8 cellular contexts compared by ENCODE assay signal in genomic region chr1:58779837-58780585, GRCh38. TPM values are rescaled to one million over a fixed set of nuclear protein-coding genes. Genes with fewer than 3 reads are reported as not detected.
DNase-seq lines count a peak whose midpoint lies in the region; ATAC-seq, FAIRE-seq and TF ChIP-seq lines count a peak whose summit lies in the region.

No MANE protein-coding gene starts in this region.

- DNase-seq in GM12892 (ENCODE audit: insufficient read length): no peak
- DNase-seq in NCI-H2196 (lab: John Stamatoyannopoulos, UW; ENCODE audit: unreplicated experiment): peak; percentile 88
- DNase-seq in mammary epithelial cell: peak; percentile 89
- peak in 2 of 3 donors; percentile 31 to 66 for DNase-seq in right lobe of liver
- peak; percentile 77 for DNase-seq in transverse colon
- DNase-seq in activated naive CD4-positive, alpha-beta T cell treated with anti-CD3 and anti-CD28 coated beads for 36 hours: no peak

- H3K36me3 ChIP-seq in mammary epithelial cell (ENCODE audit: insufficient read depth, low read length) (peaks cover 3% of the 10 kb centered on the region), right lobe of liver (no peaks in the 10 kb centered on the region), transverse colon (no peaks in the 10 kb centered on the region)

- peak overlapping the region; percentile 50 for H3K9ac ChIP-seq in mammary epithelial cell (ENCODE audit: insufficient read depth, low read length)

- peaks cover 14% of the 10 kb centered on the region for H4K20me1 ChIP-seq in mammary epithelial cell (ENCODE audit: insufficient read depth, low read length)

- intact Hi-C loops in mammary epithelial cell (cut with micrococcal nuclease): loop anchor here (1.0 to 10.0 kb wide), 4 partner anchors 40 to 815 kb away; no protein-coding TSS in a partner anchor
- intact Hi-C loops in right lobe of liver (cut with DNase I): no loop called here
- intact Hi-C loops in transverse colon (cut with DNase I; ENCODE audit: low total_unique reads): loop anchor here (5.0 to 10.0 kb wide), 4 partner anchors 295 to 975 kb away; no protein-coding TSS in a partner anchor
- intact Hi-C loops in activated naive CD4-positive, alpha-beta T cell treated with anti-CD3 and anti-CD28 coated beads for 36 hours (cut with micrococcal nuclease): loop anchor here (5.0 kb wide), 3 partner anchors 38 to 787 kb away; no protein-coding TSS in a partner anchor

- peaks cover 8% of the 10 kb centered on the region for H3K27me3 Mint-ChIP-seq in activated naive CD4-positive, alpha-beta T cell treated with anti-CD3 and anti-CD28 coated beads for 36 hours (ENCODE audit: low read depth)

- peak; percentile 62; the same call in 1 of the 2 replicates for TF ChIP-seq POLR2A in GM12892 (IDR thresholded peaks at IDR 0.05; ENCODE audit: low read depth, low read length)
- peak; percentile 48 for TF ChIP-seq POLR2A in right lobe of liver (IDR thresholded peaks at IDR 0.05)
- peak; percentile 69 for TF ChIP-seq POLR2A in transverse colon (IDR thresholded peaks at IDR 0.05)

- H3K9me3 ChIP-seq in mammary epithelial cell (replicated peaks; ENCODE audit: insufficient read depth, low read length): no peaks in the 10 kb centered on the region
- no peaks in the 10 kb centered on the region for H3K9me3 ChIP-seq in right lobe of liver
- no peaks in the 10 kb centered on the region for H3K9me3 ChIP-seq in transverse colon

- H3K27ac ChIP-seq in mammary epithelial cell (ENCODE audit: insufficient read depth, low read depth, low read length) (peak overlapping the region; percentile 24), right lobe of liver (peak overlapping the region; percentile 99 to 100 (median 99)), transverse colon (peak overlapping the region; percentile 99 to 100 (median 99))

- H3K9me3 Mint-ChIP-seq in activated naive CD4-positive, alpha-beta T cell treated with anti-CD3 and anti-CD28 coated beads for 36 hours: no peaks in the 10 kb centered on the region

- BruUV-seq in mammary epithelial cell (replicated peaks; lab: Mats Ljungman, UMichigan): no TSS peak

- dilution Hi-C loops in mammary epithelial cell (cut with HindIII; ENCODE audit: low sequenced_read_pairs): loop anchor here (5.0 kb wide), 1 partner anchor 43 kb away; no protein-coding TSS in a partner anchor

- no peak overlapping the region for H2AFZ ChIP-seq in mammary epithelial cell (ENCODE audit: low read depth, low read length)

- H3K4me1 ChIP-seq in mammary epithelial cell (ENCODE audit: insufficient read depth, low read length) (no peaks in the 10 kb centered on the region), right lobe of liver (peaks cover 0 to 16% (median 3%) of the 10 kb centered on the region in 4 donors), transverse colon (peaks cover 2 to 16% (median 7%) of the 10 kb centered on the region in 4 donors)

- peaks cover 16% of the 10 kb centered on the region for H3K4me1 Mint-ChIP-seq in activated naive CD4-positive, alpha-beta T cell treated with anti-CD3 and anti-CD28 coated beads for 36 hours (ENCODE audit: low read depth)

- H3K4me2 ChIP-seq in mammary epithelial cell (ENCODE audit: insufficient read depth, low read depth, low read length): peak overlapping the region; percentile 84

- CTCF ChIA-PET in mammary epithelial cell (lab: Charles Lee; ENCODE audit: low non-redundant PET): no interaction called here
- CTCF ChIA-PET in activated naive CD4-positive, alpha-beta T cell treated with anti-CD3 and anti-CD28 coated beads for 36 hours (lab: Charles Lee): interaction anchor here (0.6 to 1.9 kb wide), 2 partner anchors 38 to 919 kb away, joined by 4 read pairs; no protein-coding TSS in a partner anchor

- in situ Hi-C loops in mammary epithelial cell (cut with MboI; ENCODE audit: low sequenced_read_pairs in 2 of 2) (loop anchor here in 1 of 2 donors (10.0 kb wide), 3 partner anchors 65 to 375 kb away; no protein-coding TSS in a partner anchor), transverse colon (cut with MboI; ENCODE audit: low pct_ligation_motif_present in 1 of 4, low pct_unique_long_range_greater_than_20kb in 1 of 4, low sequenced_read_pairs in 3 of 4) (loop anchor here in 3 of 4 donors (10.0 to 25.0 kb wide), 6 partner anchors 105 to 532 kb away; partner anchors contain the start of gene FGGY (in 2 of the 3))

- FAIRE-seq in GM12892 (lab: Jason Lieb, UNC): no peak

- ATAC-seq in right lobe of liver (peak in 1 of 4 donors; percentile 0), GM21786 (IDR thresholded peaks at IDR 0.05; ENCODE audit: unreplicated experiment) (no peak), HG03460 (IDR thresholded peaks at IDR 0.05; ENCODE audit: unreplicated experiment) (no peak)

- TF ChIP-seq CTCF in mammary epithelial cell (conservative IDR thresholded peaks at IDR 0.05 in 1 of 2, IDR thresholded peaks at IDR 0.05 in 1 of 2; ENCODE audit: extremely low read depth in 1 of 2, insufficient read depth in 1 of 2, low read depth in 1 of 2, low read length in 2 of 2) (no peak), right lobe of liver (IDR thresholded peaks at IDR 0.05) (no peak), transverse colon (IDR thresholded peaks at IDR 0.05) (no peak)

- TF ChIP-seq EP300 in transverse colon (IDR thresholded peaks at IDR 0.05; ENCODE audit: low read depth): no peak

- no peak overlapping the region for H3K4me3 Mint-ChIP-seq in activated naive CD4-positive, alpha-beta T cell treated with anti-CD3 and anti-CD28 coated beads for 36 hours

- H3K79me2 ChIP-seq in mammary epithelial cell (ENCODE audit: insufficient read depth, low read length): peaks cover 35% of the 10 kb centered on the region

- no peak overlapping the region for H3K27ac Mint-ChIP-seq in activated naive CD4-positive, alpha-beta T cell treated with anti-CD3 and anti-CD28 coated beads for 36 hours

- peaks cover 18% of the 10 kb centered on the region for H3K36me3 Mint-ChIP-seq in activated naive CD4-positive, alpha-beta T cell treated with anti-CD3 and anti-CD28 coated beads for 36 hours (ENCODE audit: low read depth)

- H3K27me3 ChIP-seq in mammary epithelial cell (ENCODE audit: insufficient read depth, low read length) (no peaks in the 10 kb centered on the region), right lobe of liver (no peaks in the 10 kb centered on the region), transverse colon (no peaks in the 10 kb centered on the region)

- WGBS in mammary epithelial cell (ENCODE audit: low coverage, missing lambda C conversion rate): 23% methylated on average over 4 of the region's 4 CpGs
- WGBS in right lobe of liver (ENCODE audit: insufficient coverage, low coverage, low lambda C conversion rate, missing lambda C conversion rate): 30% methylated on average over 4 of the region's 4 CpGs
- 27 to 34% methylated on average over 1 to 4 of the region's 4 CpGs for WGBS in transverse colon (ENCODE audit: low coverage in 1 of 2), 2 donors

- peak overlapping the region; percentile 91 to 96 (median 93) for H3K4me3 ChIP-seq in mammary epithelial cell (replicated peaks in 1 of 3; ENCODE audit: insufficient read depth in 1 of 3, low read depth in 2 of 3, low read length in 3 of 3)
- no peak overlapping the region for H3K4me3 ChIP-seq in right lobe of liver
- H3K4me3 ChIP-seq in transverse colon: peak overlapping the region in 3 of 4 donors; percentile 72 to 92 (median 80)

RNA-seq across cellular contexts. Expression of gene JUN, which starts 3.8 kb away (rescaled TPM):
- polyA plus RNA-seq in GM12892 (2012; ENCODE audit: missing spikeins): 5.2 TPM
- total RNA-seq in mammary epithelial cell: 10 to 100 TPM; 61.1 to 78.7 TPM
- polyA plus RNA-seq in mammary epithelial cell: 24.6 TPM
- 25.1 TPM for polyA minus RNA-seq in mammary epithelial cell
- total RNA-seq in right lobe of liver: 100 to 1,000 TPM in 3 of 6 experiments, 10 to 100 TPM in 2, 1 to 10 TPM in 1; 9.3 to 116 (median 88.1) TPM
- 100 to 1,000 TPM; 315 to 440 (median 376) TPM for total RNA-seq in transverse colon
- 10 to 100 TPM; 24.2 to 25.9 TPM for total RNA-seq in activated naive CD4-positive, alpha-beta T cell treated with anti-CD3 and anti-CD28 coated beads for 36 hours

Comparison
In these comparisons a context has a peak if more than half of its experiments do, and no peak if none do; other contexts are left out.
1. DNase-seq: peak in NCI-H2196 (single experiment), mammary epithelial cell (single experiment), right lobe of liver (2 of 3) and transverse colon (single experiment); none in GM12892 (single experiment) and activated naive CD4-positive, alpha-beta T cell treated with anti-CD3 and anti-CD28 coated beads for 36 hours (single experiment).
2. H3K27ac ChIP-seq: peak in every context shown above with its lines; median percentile 99 in right lobe of liver; 99 in transverse colon; 24 in mammary epithelial cell.
3. H3K4me3 ChIP-seq: peak in mammary epithelial cell (3 of 3) and transverse colon (3 of 4); none in right lobe of liver (0 of 3).
4. intact Hi-C loops: an anchor here in mammary epithelial cell (1.0 to 10.0 kb wide), transverse colon (5.0 to 10.0 kb wide) and activated naive CD4-positive, alpha-beta T cell treated with anti-CD3 and anti-CD28 coated beads for 36 hours (5.0 kb wide); none called in right lobe of liver.
5. Peak in every context shown above with its lines, with median percentiles within 50 percentile points of each other: POLR2A ChIP-seq.